In the genomic region with DNA sequence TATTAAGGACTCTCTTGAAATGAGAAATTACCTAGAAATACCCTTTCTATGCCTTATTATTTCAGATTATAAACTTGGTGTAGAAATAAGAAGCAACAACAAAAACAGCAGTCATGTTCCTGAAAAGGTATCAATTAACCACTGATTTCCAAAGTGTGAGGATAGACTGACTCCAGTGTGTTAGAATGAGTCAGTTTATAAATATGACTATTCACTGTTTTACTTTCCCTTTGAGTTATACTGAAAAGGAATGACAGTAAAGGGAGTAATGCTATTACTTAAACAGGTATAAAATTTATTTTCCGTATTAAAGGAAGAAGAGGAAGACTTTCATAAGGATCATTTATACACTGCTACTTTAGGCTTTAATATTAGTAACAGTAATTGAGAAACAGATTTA, we compare ENCODE assay signal across 33 cellular contexts. TPM values are rescaled to one million over a fixed set of nuclear protein-coding genes. Genes with fewer than 3 reads are reported as not detected.
"Had no signal": no experiment of that assay in that cellular context is flagged by ENCODE, and none has a peak within 500 bp of the region (broad histone marks: within the 10 kb centered on the region; RNA-seq: fewer than 3 reads in every experiment).

No MANE protein-coding gene starts in this region.

- H3K4me3 ChIP-seq: cardiac muscle cell, K562, PC-9 had no signal

- H3K27ac Mint-ChIP-seq: activated B cell treated with CpG ODN at 0.5 μM for 24 hours; activated CD8-positive, alpha-beta T cell treated with anti-CD3 and anti-CD28 coated beads for 36 hours; activated naive CD4-positive, alpha-beta T cell treated with anti-CD3 and anti-CD28 coated beads for 36 hours; activated naive CD4-positive, alpha-beta T cell treated with anti-CD3 and anti-CD28 coated beads, Interleukin-2, amount 50 U/mL, for 72 hours; activated T-cell treated with anti-CD3 and anti-CD28 coated beads, Interleukin-2, amount 50 U/mL, for 72 hours; activated T-helper 2 cell treated with anti-CD3 and anti-CD28 coated beads, Interferon-gamma antibody, Interleukin-2, Interleukin-4, amounts not matched to agents 10 μg/mL and 5 μg/mL and 100 μg/mL, durations not matched to agents 14 hours and 24 hours and 36 hours had no signal

- FAIRE-seq: K562 had no signal

- H3K36me3 Mint-ChIP-seq: activated naive CD4-positive, alpha-beta T cell treated with anti-CD3 and anti-CD28 coated beads, Interleukin-2, amount 50 U/mL, for 72 hours had no signal

- H3K27me3 Mint-ChIP-seq: activated CD8-positive, alpha-beta T cell treated with anti-CD3 and anti-CD28 coated beads for 36 hours; central memory CD8-positive, alpha-beta T cell had no signal

- H3K27ac ChIP-seq: brain microvascular endothelial cell, cardiac muscle cell, PC-9, VCaP had no signal

- H3K4me2 ChIP-seq: PC-9 had no signal

- H3K4me3 Mint-ChIP-seq: activated B cell treated with CpG ODN at 0.5 μM for 24 hours; activated CD8-positive, alpha-beta T cell treated with anti-CD3 and anti-CD28 coated beads for 36 hours; activated naive CD4-positive, alpha-beta T cell treated with anti-CD3 and anti-CD28 coated beads for 36 hours; activated T-cell treated with anti-CD3 and anti-CD28 coated beads, Interleukin-2, amount 50 U/mL, for 72 hours; central memory CD8-positive, alpha-beta T cell had no signal

- H3K4me1 Mint-ChIP-seq: activated B cell treated with CpG ODN at 0.5 μM for 24 hours; central memory CD8-positive, alpha-beta T cell had no signal

- ATAC-seq: activated CD8-positive, alpha-beta T cell treated with anti-CD3 and anti-CD28 coated beads for 36 hours; activated T-cell treated with anti-CD3 and anti-CD28 coated beads, Interleukin-2, amount 50 U/mL, for 72 hours; K562 had no signal

- H3K27me3 ChIP-seq: brain microvascular endothelial cell, cardiac muscle cell had no signal

- H3K9me3 Mint-ChIP-seq: activated B cell treated with CpG ODN at 0.5 μM for 24 hours; activated CD8-positive, alpha-beta T cell treated with anti-CD3 and anti-CD28 coated beads for 36 hours; activated naive CD4-positive, alpha-beta T cell treated with anti-CD3 and anti-CD28 coated beads for 36 hours; activated T-helper 2 cell treated with anti-CD3 and anti-CD28 coated beads, Interferon-gamma antibody, Interleukin-2, Interleukin-4, amounts not matched to agents 10 μg/mL and 5 μg/mL and 100 μg/mL, durations not matched to agents 14 hours and 24 hours and 36 hours had no signal

- H3K36me3 ChIP-seq: brain microvascular endothelial cell, cardiac muscle cell had no signal

- DNase-seq: activated B cell treated with CpG ODN at 0.5 μM for 24 hours; activated CD4-positive, alpha-beta T cell treated with anti-CD3 and anti-CD28 coated beads for 48 hours; activated CD4-positive, alpha-beta T cell treated with anti-CD3 and anti-CD28 coated beads, Interleukin-2, amount 50 U/mL, for 4 hours; activated CD4-positive, CD25-positive, alpha-beta regulatory T cell treated with anti-CD3 and anti-CD28 coated beads, Interleukin-2, amount 50 U/mL, for 72 hours; activated CD8-positive, alpha-beta T cell treated with anti-CD3 and anti-CD28 coated beads for 36 hours; activated gamma-delta T cell; activated naive CD4-positive, alpha-beta T cell treated with anti-CD3 and anti-CD28 coated beads for 36 hours; activated T-cell treated with anti-CD3 and anti-CD28 coated beads, Interleukin-2, amount 50 U/mL, for 1 hour; activated T-cell treated with anti-CD3 and anti-CD28 coated beads, Interleukin-2, amount 50 U/mL, for 72 hours; anterior cingulate cortex; brain microvascular endothelial cell; IMR-90; NCI-H1092 treated with DMSO at 0.1 percent for 48 hours; NCI-H1417 treated with DMSO at 0.1 percent for 48 hours; NCI-H1930; NCI-H2081 treated with DMSO at 0.1 percent for 48 hours; NCI-H510A; NCI-H526; NCI-H748 treated with DMSO at 0.1 percent for 48 hours; NK-92 treated with Interleukin-12 subunit alpha and Interleukin-12 subunit beta, amount 100 ng/mL, for 24 hours; PC-9; SHP77 treated with DMSO at 0.1 percent for 48 hours; SW 1271; T-helper 1 cell; T-helper 2 cell; T-helper 9 cell had no signal

RNA-seq across cellular contexts. Expression of a gene that starts 12.9 kb away (rescaled TPM):
- total RNA-seq: activated B cell treated with CpG ODN at 0.5 μM for 24 hours; activated CD8-positive, alpha-beta memory T cell treated with anti-CD3 and anti-CD28 coated beads for 36 hours; activated CD8-positive, alpha-beta T cell treated with anti-CD3 and anti-CD28 coated beads for 36 hours; activated naive CD4-positive, alpha-beta T cell treated with anti-CD3 and anti-CD28 coated beads for 36 hours; activated naive CD4-positive, alpha-beta T cell treated with anti-CD3 and anti-CD28 coated beads, Interleukin-2, amount 50 U/mL, for 72 hours; activated T-cell treated with anti-CD3 and anti-CD28 coated beads, Interleukin-2, amount 50 U/mL, for 72 hours; activated T-helper 2 cell treated with anti-CD3 and anti-CD28 coated beads, Interferon-gamma antibody, Interleukin-2, Interleukin-4, amounts not matched to agents 10 μg/mL and 5 μg/mL and 100 μg/mL, durations not matched to agents 14 hours and 24 hours and 36 hours; cardiac muscle cell; K562; PC-9 had no signal
- polyA plus RNA-seq: cardiac muscle cell, K562 had no signal
